16 cellular contexts compared by ENCODE assay signal in genomic region chrX:38112566-38112965, GRCh38.
DNase-seq lines count a peak whose midpoint lies in the region; ATAC-seq and TF ChIP-seq lines count a peak whose summit lies in the region.
"Had no signal": no experiment of that assay in that cellular context is flagged by ENCODE, and none has a peak within 500 bp of the region (broad histone marks: within the 10 kb centered on the region; RNA-seq: fewer than 3 reads in every experiment).

No MANE protein-coding gene starts in this region.

- H2BK5ac ChIP-seq in mesendoderm (ENCODE audit: low read length) = no peak overlapping the region

- H3K4me1 ChIP-seq in mesendoderm (ENCODE audit: control insufficient read depth, low read depth, low read length) (no peaks in the 10 kb centered on the region), breast epithelium (no peaks in the 10 kb centered on the region)

- intact Hi-C loops in activated CD4-positive, alpha-beta T cell treated with anti-CD3 and anti-CD28 coated beads, Interleukin-2, amount 10 ng/mL, durations not matched to agents 24 days and 14 days (cut with micrococcal nuclease) = no loop called here
- intact Hi-C loops in breast epithelium (cut with DNase I; ENCODE audit: low total_unique reads) = no loop called here

- H3K9ac ChIP-seq in mesendoderm (ENCODE audit: low read length) = no peak overlapping the region

- no peaks in the 10 kb centered on the region for H3K27me3 Mint-ChIP-seq in activated CD4-positive, alpha-beta T cell treated with anti-CD3 and anti-CD28 coated beads, Interleukin-2, amount 10 ng/mL, durations not matched to agents 24 days and 14 days

- peaks cover 0 to 3% of the 10 kb centered on the region in 2 donors for H3K9me3 ChIP-seq in breast epithelium

- H3K4me3 ChIP-seq in mesendoderm (ENCODE audit: low read length) (no peak overlapping the region), breast epithelium (no peak overlapping the region)
- H3K4me3 ChIP-seq: dorsolateral prefrontal cortex had no signal

- H3K36me3 ChIP-seq in mesendoderm (ENCODE audit: control insufficient read depth, insufficient read depth, low read length) (no peaks in the 10 kb centered on the region), breast epithelium (no peaks in the 10 kb centered on the region)

- no peak overlapping the region for H3K4ac ChIP-seq in mesendoderm (ENCODE audit: low read depth, low read length)

- no peak overlapping the region for H2AK5ac ChIP-seq in mesendoderm (ENCODE audit: low read length)

- H3K18ac ChIP-seq in mesendoderm (ENCODE audit: low read length) = no peak overlapping the region

- no peak overlapping the region for H3K27ac ChIP-seq in mesendoderm (ENCODE audit: low read depth, low read length)
- no peak overlapping the region for H3K27ac ChIP-seq in breast epithelium
- H3K27ac ChIP-seq: dorsolateral prefrontal cortex had no signal

- H3K27ac Mint-ChIP-seq in activated CD4-positive, alpha-beta T cell treated with anti-CD3 and anti-CD28 coated beads, Interleukin-2, amount 10 ng/mL, durations not matched to agents 24 days and 14 days = no peak overlapping the region

- DNase-seq in DMS53 treated with DMSO at 0.1 percent for 48 hours (lab: John Stamatoyannopoulos, UW; ENCODE audit: unreplicated experiment) (peak; percentile 77), NCI-H345 treated with DMSO at 0.1 percent for 48 hours (lab: John Stamatoyannopoulos, UW; ENCODE audit: unreplicated experiment) (peak; percentile 64), mesendoderm (no peak), breast epithelium (ENCODE audit: low spot score in 2 of 2) (no peak)
- DNase-seq in activated CD4-positive, alpha-beta T cell treated with anti-CD3 and anti-CD28 coated beads, Interleukin-2, amount 10 ng/mL, durations not matched to agents 24 days and 14 days = no peak
- DNase-seq: activated CD4-positive, CD25-positive, alpha-beta regulatory T cell; anterior cingulate cortex; DMS79; dorsolateral prefrontal cortex; Karpas-422; posterior cingulate gyrus; stimulated activated CD4-positive, alpha-beta T cell treated with anti-CD3 and anti-CD28 coated beads, Interleukin-2, amount 100 ng/mL, for 48 hours; stimulated activated naive CD8-positive, alpha-beta T cell treated with anti-CD3 and anti-CD28 coated beads, Interleukin-15, Interleukin-2, amounts not matched to agents 100 U/mL and 50 U/mL, for 24 hours had no signal

- H3K56ac ChIP-seq in mesendoderm (ENCODE audit: low read length) = no peak overlapping the region

- H3K23ac ChIP-seq in mesendoderm (ENCODE audit: low read length) = no peak overlapping the region

- no peak overlapping the region for H2BK15ac ChIP-seq in mesendoderm (replicated peaks; ENCODE audit: low read depth)

- H3K36me3 Mint-ChIP-seq in activated CD4-positive, alpha-beta T cell treated with anti-CD3 and anti-CD28 coated beads, Interleukin-2, amount 10 ng/mL, durations not matched to agents 24 days and 14 days (ENCODE audit: low read depth) = no peaks in the 10 kb centered on the region

- no peak overlapping the region for H2BK120ac ChIP-seq in mesendoderm (ENCODE audit: low read depth, low read length)

- H3K27me3 ChIP-seq in mesendoderm (ENCODE audit: insufficient read depth, low read length, poor library complexity) (no peaks in the 10 kb centered on the region), breast epithelium (peaks cover 0 to 34% of the 10 kb centered on the region in 2 donors)

- no peak overlapping the region for H4K5ac ChIP-seq in mesendoderm (ENCODE audit: low read length)

- H3K4me1 Mint-ChIP-seq in activated CD4-positive, alpha-beta T cell treated with anti-CD3 and anti-CD28 coated beads, Interleukin-2, amount 10 ng/mL, durations not matched to agents 24 days and 14 days = no peaks in the 10 kb centered on the region

- no peak for TF ChIP-seq POLR2A in breast epithelium (IDR thresholded peaks at IDR 0.05)

- H3K79me2 ChIP-seq in mesendoderm (ENCODE audit: control insufficient read depth, insufficient read depth, low read length) = no peaks in the 10 kb centered on the region

- H4K8ac ChIP-seq in mesendoderm (ENCODE audit: low read depth, low read length) = no peak overlapping the region

- peaks cover 4% of the 10 kb centered on the region for H3K9me3 Mint-ChIP-seq in activated CD4-positive, alpha-beta T cell treated with anti-CD3 and anti-CD28 coated beads, Interleukin-2, amount 10 ng/mL, durations not matched to agents 24 days and 14 days

- no CpG with 5 or more reads among the region's 4 CpGs for WGBS in mesendoderm (ENCODE audit: extremely low coverage, insufficient coverage, low lambda C conversion rate)

- H3K4me2 ChIP-seq in mesendoderm (ENCODE audit: low read length) = no peak overlapping the region

- no peak for TF ChIP-seq CTCF in breast epithelium (IDR thresholded peaks at IDR 0.05)

- H3K79me1 ChIP-seq in mesendoderm (ENCODE audit: low read length) = no peaks in the 10 kb centered on the region

- no peak overlapping the region for H3K4me3 Mint-ChIP-seq in activated CD4-positive, alpha-beta T cell treated with anti-CD3 and anti-CD28 coated beads, Interleukin-2, amount 10 ng/mL, durations not matched to agents 24 days and 14 days

- peak; percentile 82 for ATAC-seq in GM19438 (IDR thresholded peaks at IDR 0.05; ENCODE audit: low read depth, unreplicated experiment)
- ATAC-seq in HG03139 (IDR thresholded peaks at IDR 0.05; ENCODE audit: unreplicated experiment) = peak; percentile 84
- no peak for ATAC-seq in GM19395 (IDR thresholded peaks at IDR 0.05; ENCODE audit: unreplicated experiment)
- ATAC-seq: stimulated activated naive CD8-positive, alpha-beta T cell treated with anti-CD3 and anti-CD28 coated beads, Interleukin-15, Interleukin-2, amounts not matched to agents 100 U/mL and 50 U/mL, for 24 hours had no signal

Comparison
In these comparisons a context has a peak if more than half of its experiments do, and no peak if none do; other contexts are left out.
1. DNase-seq: peak in DMS53 treated with DMSO at 0.1 percent for 48 hours (single experiment) and NCI-H345 treated with DMSO at 0.1 percent for 48 hours (single experiment); none in activated CD4-positive, alpha-beta T cell treated with anti-CD3 and anti-CD28 coated beads, Interleukin-2, amount 10 ng/mL, durations not matched to agents 24 days and 14 days (single experiment), mesendoderm (single experiment) and breast epithelium (0 of 2).